Comparison of ENCODE assay signal across 8 cellular contexts in the genomic region with DNA sequence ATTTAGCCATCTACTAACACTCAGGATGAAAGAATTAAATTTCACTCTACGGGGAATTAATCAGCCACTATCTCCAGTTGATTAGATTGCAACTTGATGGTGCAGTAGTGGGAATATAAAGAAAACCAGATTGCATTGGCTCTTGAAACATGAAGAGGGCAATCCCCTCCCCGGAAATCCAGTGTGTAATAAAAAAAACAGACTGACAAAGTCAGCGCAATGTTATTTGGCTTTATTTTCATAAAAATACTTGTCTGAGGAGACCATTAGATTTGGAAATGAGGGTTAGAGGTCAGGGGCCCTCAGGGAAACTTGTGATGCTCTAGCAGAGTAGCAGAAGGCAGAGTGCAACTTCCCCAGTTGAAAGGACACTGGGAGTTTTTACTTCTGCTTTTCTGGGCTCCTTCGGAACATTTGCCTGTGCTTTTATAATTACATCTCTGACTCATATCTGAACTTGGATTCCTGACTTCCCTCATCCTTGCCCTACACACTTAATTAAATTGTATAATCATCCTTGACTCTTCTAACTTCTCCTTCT.
A peak's percentile ranks its signal among the peaks of the same experiment; 100 is the strongest.
DNase-seq lines count a peak whose midpoint lies in the region; ATAC-seq and TF ChIP-seq lines count a peak whose summit lies in the region.

No MANE protein-coding gene starts in this region.

- H3K27ac Mint-ChIP-seq in endodermal cell, result no peak overlapping the region
- no peak overlapping the region for H3K27ac Mint-ChIP-seq in CD8-positive, alpha-beta T cell
- H3K27ac Mint-ChIP-seq in activated CD8-positive, alpha-beta memory T cell treated with anti-CD3 and anti-CD28 coated beads, Interleukin-2, amount 10 ng/mL, durations not matched to agents 7 days and 5 days, result no peak overlapping the region

- no peak overlapping the region for H3K4me3 Mint-ChIP-seq in endodermal cell
- no peak overlapping the region for H3K4me3 Mint-ChIP-seq in CD8-positive, alpha-beta T cell
- no peak overlapping the region for H3K4me3 Mint-ChIP-seq in activated CD8-positive, alpha-beta memory T cell treated with anti-CD3 and anti-CD28 coated beads, Interleukin-2, amount 10 ng/mL, durations not matched to agents 7 days and 5 days

- DNase-seq in Caki2 (ENCODE audit: low read depth), result peak; percentile 20
- peak; percentile 44 for DNase-seq in Karpas-422
- DNase-seq in endodermal cell, result no peak
- DNase-seq in CD8-positive, alpha-beta T cell, result no peak
- no peak for DNase-seq in activated CD8-positive, alpha-beta memory T cell treated with anti-CD3 and anti-CD28 coated beads, Interleukin-2, amount 10 ng/mL, durations not matched to agents 7 days and 5 days
- no peak for DNase-seq in NCI-H187 (lab: John Stamatoyannopoulos, UW)

- CTCF ChIA-PET in CD8-positive, alpha-beta T cell (lab: Charles Lee), result no interaction called here
- CTCF ChIA-PET in activated CD8-positive, alpha-beta memory T cell treated with anti-CD3 and anti-CD28 coated beads, Interleukin-2, amount 10 ng/mL, durations not matched to agents 7 days and 5 days (lab: Charles Lee), result no interaction called here

- no peak for ATAC-seq in HG03097 (IDR thresholded peaks at IDR 0.05; ENCODE audit: low FRiP score, unreplicated experiment)
- no peak for ATAC-seq in CD8-positive, alpha-beta T cell
- ATAC-seq in activated CD8-positive, alpha-beta memory T cell treated with anti-CD3 and anti-CD28 coated beads, Interleukin-2, amount 10 ng/mL, durations not matched to agents 7 days and 5 days, result no peak

- H3K9me3 ChIP-seq in Karpas-422 (ENCODE audit: low read length) (no peaks in the 10 kb centered on the region), endodermal cell (ENCODE audit: control insufficient read depth, low read length) (peaks cover 15% of the 10 kb centered on the region), neuron (ENCODE audit: low read length) (no peaks in the 10 kb centered on the region)
- no peaks in the 10 kb centered on the region for H3K9me3 ChIP-seq in CD8-positive, alpha-beta T cell (ENCODE audit: low read length)

- intact Hi-C loops in CD8-positive, alpha-beta T cell (cut with DNase I, micrococcal nuclease), result no loop called here

- H3K4me1 ChIP-seq in Karpas-422 (ENCODE audit: low read length), result no peaks in the 10 kb centered on the region
- peaks cover 4% of the 10 kb centered on the region for H3K4me1 ChIP-seq in endodermal cell (ENCODE audit: control insufficient read depth, insufficient read depth, low read length)
- peaks cover 25% of the 10 kb centered on the region for H3K4me1 ChIP-seq in neuron (ENCODE audit: insufficient read depth, low read length)
- no peaks in the 10 kb centered on the region for H3K4me1 ChIP-seq in CD8-positive, alpha-beta T cell (ENCODE audit: insufficient read depth, low read length)

- H3K27me3 Mint-ChIP-seq in endodermal cell (ENCODE audit: insufficient read depth), result no peaks in the 10 kb centered on the region
- H3K27me3 Mint-ChIP-seq in CD8-positive, alpha-beta T cell (ENCODE audit: low read depth), result no peaks in the 10 kb centered on the region
- H3K27me3 Mint-ChIP-seq in activated CD8-positive, alpha-beta memory T cell treated with anti-CD3 and anti-CD28 coated beads, Interleukin-2, amount 10 ng/mL, durations not matched to agents 7 days and 5 days, result no peaks in the 10 kb centered on the region

- H3K4me1 Mint-ChIP-seq in endodermal cell, result peaks cover 16% of the 10 kb centered on the region
- H3K4me1 Mint-ChIP-seq in CD8-positive, alpha-beta T cell (ENCODE audit: low read depth), result no peaks in the 10 kb centered on the region
- no peaks in the 10 kb centered on the region for H3K4me1 Mint-ChIP-seq in activated CD8-positive, alpha-beta memory T cell treated with anti-CD3 and anti-CD28 coated beads, Interleukin-2, amount 10 ng/mL, durations not matched to agents 7 days and 5 days

- H3K27me3 ChIP-seq in Karpas-422 (ENCODE audit: low read length) (no peaks in the 10 kb centered on the region), endodermal cell (ENCODE audit: control insufficient read depth, insufficient read depth, low read length, poor library complexity, severe bottlenecking) (no peaks in the 10 kb centered on the region), neuron (ENCODE audit: insufficient read depth, low read length) (no peaks in the 10 kb centered on the region)
- H3K27me3 ChIP-seq in CD8-positive, alpha-beta T cell (ENCODE audit: insufficient read depth, low read length), result no peaks in the 10 kb centered on the region

- H3K4me3 ChIP-seq in Karpas-422 (ENCODE audit: low read length), result no peak overlapping the region
- H3K4me3 ChIP-seq in endodermal cell (ENCODE audit: low read length), result no peak overlapping the region
- peak overlapping the region; percentile 39 for H3K4me3 ChIP-seq in neuron (ENCODE audit: low read length)
- H3K4me3 ChIP-seq in CD8-positive, alpha-beta T cell (ENCODE audit: low read depth, low read length), result no peak overlapping the region

- WGBS in endodermal cell (ENCODE audit: insufficient coverage in 1 of 2, insufficient read length in 1 of 2), 2 experiments, result 56 to 79% methylated on average over 1 to 4 of the region's 4 CpGs

- H3K9me3 Mint-ChIP-seq in endodermal cell, result peaks cover 12% of the 10 kb centered on the region
- H3K9me3 Mint-ChIP-seq in CD8-positive, alpha-beta T cell, result peaks cover 2% of the 10 kb centered on the region
- peaks cover 3% of the 10 kb centered on the region for H3K9me3 Mint-ChIP-seq in activated CD8-positive, alpha-beta memory T cell treated with anti-CD3 and anti-CD28 coated beads, Interleukin-2, amount 10 ng/mL, durations not matched to agents 7 days and 5 days (ENCODE audit: low read depth)

- no peaks in the 10 kb centered on the region for H3K79me2 ChIP-seq in Karpas-422 (ENCODE audit: low read length)

- no peak overlapping the region for H3K4me2 ChIP-seq in Karpas-422 (ENCODE audit: low read depth, low read length, poor library complexity, severe bottlenecking)

- TF ChIP-seq CTCF in endodermal cell (conservative IDR thresholded peaks at IDR 0.05), result no peak
- no peak for TF ChIP-seq CTCF in CD8-positive, alpha-beta T cell (IDR thresholded peaks at IDR 0.05)

- POLR2A ChIA-PET in CD8-positive, alpha-beta T cell (lab: Charles Lee), result no interaction called here

- no peaks in the 10 kb centered on the region for H3K36me3 ChIP-seq in Karpas-422 (ENCODE audit: insufficient read depth, low read length)
- H3K36me3 ChIP-seq in endodermal cell (ENCODE audit: control insufficient read depth, insufficient read depth, low read length), result no peaks in the 10 kb centered on the region
- no peaks in the 10 kb centered on the region for H3K36me3 ChIP-seq in neuron (ENCODE audit: insufficient read depth, low read length)
- no peaks in the 10 kb centered on the region for H3K36me3 ChIP-seq in CD8-positive, alpha-beta T cell (ENCODE audit: insufficient read depth, low read length)

- no peak overlapping the region for H2AFZ ChIP-seq in Karpas-422 (ENCODE audit: low read length)
- H2AFZ ChIP-seq in neuron (ENCODE audit: low read depth, low read length), result peak overlapping the region; percentile 46

- H3K27ac ChIP-seq in Karpas-422 (ENCODE audit: low read length), result no peak overlapping the region
- peak overlapping the region; percentile 42 for H3K27ac ChIP-seq in endodermal cell (ENCODE audit: low read depth, low read length)
- no peak overlapping the region for H3K27ac ChIP-seq in CD8-positive, alpha-beta T cell (ENCODE audit: low read depth, low read length)

- no peaks in the 10 kb centered on the region for H3K9me2 ChIP-seq in Karpas-422 (replicated peaks; ENCODE audit: insufficient read depth, low read length)

- no peaks in the 10 kb centered on the region for H3K36me3 Mint-ChIP-seq in endodermal cell (ENCODE audit: low read depth)
- H3K36me3 Mint-ChIP-seq in CD8-positive, alpha-beta T cell, result no peaks in the 10 kb centered on the region
- no peaks in the 10 kb centered on the region for H3K36me3 Mint-ChIP-seq in activated CD8-positive, alpha-beta memory T cell treated with anti-CD3 and anti-CD28 coated beads, Interleukin-2, amount 10 ng/mL, durations not matched to agents 7 days and 5 days

- H3K9ac ChIP-seq in Karpas-422 (ENCODE audit: low read length) (no peak overlapping the region), endodermal cell (ENCODE audit: extremely low read depth, low read length, poor library complexity, severe bottlenecking) (no peak overlapping the region)

- in situ Hi-C loops in Caki2 (cut with HindIII; ENCODE audit: low pct_unique_long_range_greater_than_20kb, low sequenced_read_pairs), result no loop called here

- H4K20me1 ChIP-seq in Karpas-422 (ENCODE audit: insufficient read depth, low read depth, low read length), result no peaks in the 10 kb centered on the region

Comparison
In these comparisons a context has a peak if more than half of its experiments do, and no peak if none do; other contexts are left out.
1. DNase-seq: peak in Caki2 (single experiment) and Karpas-422 (single experiment); none in endodermal cell (single experiment), CD8-positive, alpha-beta T cell (0 of 7), activated CD8-positive, alpha-beta memory T cell treated with anti-CD3 and anti-CD28 coated beads, Interleukin-2, amount 10 ng/mL, durations not matched to agents 7 days and 5 days (single experiment) and NCI-H187 (0 of 2).